ENCODE assay signal across 20 cellular contexts in genomic region chr17:65678534-65678933, GRCh38.
DNase-seq lines count a peak whose midpoint lies in the region; ATAC-seq and TF ChIP-seq lines count a peak whose summit lies in the region.
"Had no signal": no experiment of that assay in that cellular context is flagged by ENCODE, and none has a peak within 500 bp of the region (broad histone marks: within the 10 kb centered on the region; RNA-seq: fewer than 3 reads in every experiment).

No MANE protein-coding gene starts in this region.

- peaks cover under 1% of the 10 kb centered on the region for H3K27me3 Mint-ChIP-seq in GM23338 (ENCODE audit: insufficient read depth, low read depth, poor library complexity)

- H4K20me1 ChIP-seq in hepatocyte (ENCODE audit: insufficient read depth, poor library complexity, severe bottlenecking) (no peaks in the 10 kb centered on the region), GM23338 (replicated peaks; ENCODE audit: insufficient read depth) (no peaks in the 10 kb centered on the region)

- H3K27me3 ChIP-seq in SJCRH30 (no peaks in the 10 kb centered on the region), hepatocyte (no peaks in the 10 kb centered on the region), skeletal muscle satellite cell (ENCODE audit: control insufficient read depth, insufficient read depth, low read length) (no peaks in the 10 kb centered on the region), GM23338 (ENCODE audit: insufficient read depth) (peaks cover 7% of the 10 kb centered on the region; the same call in 1 of the 2 replicates), right atrium auricular region (no peaks in the 10 kb centered on the region)
- H3K27me3 ChIP-seq: gastroesophageal sphincter, transverse colon had no signal

- no peaks in the 10 kb centered on the region for H3K9me2 ChIP-seq in hepatocyte (replicated peaks; ENCODE audit: insufficient read depth)
- H3K9me2 ChIP-seq in GM23338 (ENCODE audit: insufficient read depth) = no peaks in the 10 kb centered on the region

- no peaks in the 10 kb centered on the region for H3K36me3 ChIP-seq in SJCRH30
- no peaks in the 10 kb centered on the region for H3K36me3 ChIP-seq in hepatocyte (replicated peaks; ENCODE audit: insufficient read depth, low read depth)
- no peaks in the 10 kb centered on the region for H3K36me3 ChIP-seq in skeletal muscle satellite cell (ENCODE audit: insufficient read depth, low read length)
- no peaks in the 10 kb centered on the region for H3K36me3 ChIP-seq in GM23338 (ENCODE audit: insufficient read depth)
- H3K36me3 ChIP-seq in right atrium auricular region = no peaks in the 10 kb centered on the region
- H3K36me3 ChIP-seq: gastroesophageal sphincter, transverse colon had no signal

- H3K27ac ChIP-seq in SJCRH30 (peak overlapping the region; percentile 46), hepatocyte (peak overlapping the region; percentile 16), GM23338 (ENCODE audit: low read depth) (no peak overlapping the region), right atrium auricular region (no peak overlapping the region)
- H3K27ac ChIP-seq: 22Rv1, gastroesophageal sphincter, transverse colon had no signal

- TF ChIP-seq CTCF in hepatocyte (IDR thresholded peaks at IDR 0.05; ENCODE audit: poor library complexity) = no peak
- TF ChIP-seq CTCF in GM23338 (conservative IDR thresholded peaks at IDR 0.05; ENCODE audit: low read depth in 2 of 2) = no peak
- TF ChIP-seq CTCF in right atrium auricular region (IDR thresholded peaks at IDR 0.05) = no peak

- peak; percentile 61 for DNase-seq in DMS53 (lab: John Stamatoyannopoulos, UW)
- DNase-seq in DMS53 treated with DMSO at 0.1 percent for 48 hours (lab: John Stamatoyannopoulos, UW; ENCODE audit: unreplicated experiment) = no peak
- peak; percentile 62 to 81 for DNase-seq in SJCRH30
- DNase-seq in hepatocyte (ENCODE audit: low spot score) = no peak
- DNase-seq in GM23338 (ENCODE audit: low spot score) = no peak
- DNase-seq in NK-92 (lab: John Stamatoyannopoulos, UW; ENCODE audit: unreplicated experiment) = no peak
- no peak for DNase-seq in right atrium auricular region (ENCODE audit: low spot score)
- DNase-seq: C1 segment of cervical spinal cord; cerebellar nuclear complex; left ventricle myocardium superior; NCI-H1436 treated with DMSO at 0.1 percent for 48 hours; NCI-H226; stimulated activated CD4-positive, alpha-beta T cell treated with anti-CD3 and anti-CD28 coated beads, Interleukin-15, amount 100 ng/mL, for 24 hours; stimulated activated naive CD4-positive, alpha-beta T cell treated with Interleukin-2 at 50 U/mL for 16 hours; T-helper 1 cell; transverse colon had no signal

- no peaks in the 10 kb centered on the region; the same call in 2 of the 3 replicates for H3K4me1 Mint-ChIP-seq in GM23338

- H3K4me3 ChIP-seq in SJCRH30 = no peak overlapping the region
- no peak overlapping the region for H3K4me3 ChIP-seq in hepatocyte
- H3K4me3 ChIP-seq in skeletal muscle satellite cell (ENCODE audit: low read length) = no peak overlapping the region
- H3K4me3 ChIP-seq in GM23338 = no peak overlapping the region
- H3K4me3 ChIP-seq in right atrium auricular region = no peak overlapping the region
- H3K4me3 ChIP-seq: gastroesophageal sphincter, transverse colon had no signal

- no peaks in the 10 kb centered on the region; the same call in 1 of the 3 replicates for H3K36me3 Mint-ChIP-seq in GM23338 (ENCODE audit: low read depth)
- H3K36me3 Mint-ChIP-seq: WTC11 had no signal

- WGBS in hepatocyte (ENCODE audit: low lambda C conversion rate, missing lambda C conversion rate) = 42% methylated on average over 9 of the region's 9 CpGs

- no peak overlapping the region for H3K27ac Mint-ChIP-seq in GM23338
- H3K27ac Mint-ChIP-seq: WTC11 had no signal

- no peak for ATAC-seq in GM23338
- ATAC-seq: gastroesophageal sphincter, left ventricle myocardium superior, WTC11 had no signal

- no peaks in the 10 kb centered on the region for H3K9me3 ChIP-seq in SJCRH30 (replicated peaks)
- no peaks in the 10 kb centered on the region for H3K9me3 ChIP-seq in hepatocyte (ENCODE audit: low read depth)
- no peaks in the 10 kb centered on the region for H3K9me3 ChIP-seq in skeletal muscle satellite cell (replicated peaks; ENCODE audit: low read length)
- H3K9me3 ChIP-seq in right atrium auricular region = peaks cover 0 to 6% of the 10 kb centered on the region in 2 donors
- H3K9me3 ChIP-seq: gastroesophageal sphincter, transverse colon had no signal

- peaks cover 15% of the 10 kb centered on the region for H3K4me1 ChIP-seq in SJCRH30
- H3K4me1 ChIP-seq in hepatocyte (ENCODE audit: insufficient read depth) = no peaks in the 10 kb centered on the region
- H3K4me1 ChIP-seq in skeletal muscle satellite cell (ENCODE audit: control insufficient read depth, insufficient read depth, low read length) = peaks cover 17% of the 10 kb centered on the region
- no peaks in the 10 kb centered on the region; the same call in 1 of the 2 replicates for H3K4me1 ChIP-seq in GM23338 (ENCODE audit: insufficient read depth)
- H3K4me1 ChIP-seq in right atrium auricular region = no peaks in the 10 kb centered on the region

- H3F3A ChIP-seq in GM23338 (replicated peaks; ENCODE audit: low read depth) = no peaks in the 10 kb centered on the region

- no peak overlapping the region for H3K4me3 Mint-ChIP-seq in GM23338
- H3K4me3 Mint-ChIP-seq: WTC11 had no signal

- H2AFZ ChIP-seq in hepatocyte (no peak overlapping the region), GM23338 (no peak overlapping the region)

- no peaks in the 10 kb centered on the region for H3K79me2 ChIP-seq in hepatocyte
- no peaks in the 10 kb centered on the region for H3K79me2 ChIP-seq in GM23338 (replicated peaks; ENCODE audit: insufficient read depth)

- H3K9ac ChIP-seq in skeletal muscle satellite cell (ENCODE audit: low read depth, low read length) = no peak overlapping the region

- H3K4me2 ChIP-seq in hepatocyte = no peak overlapping the region
- peak overlapping the region; percentile 19 for H3K4me2 ChIP-seq in skeletal muscle satellite cell (ENCODE audit: low read length)
- H3K4me2 ChIP-seq in GM23338 = no peak overlapping the region

- H3K9me3 Mint-ChIP-seq in GM23338 = peaks cover 4% of the 10 kb centered on the region; the same call in 2 of the 3 replicates

TF ChIP-seq in GM23338, 12 proteins besides CTCF, POLR2A, EP300 and RAD21 (continues in another document):
- TF ChIP-seq CREB1 (CRISPR knock-in tag; IDR thresholded peaks at IDR 0.05; ENCODE audit: low read depth) (no peak), ZNF331 (CRISPR knock-in tag; IDR thresholded peaks at IDR 0.05; ENCODE audit: low read depth) (no peak), ZNF114 (CRISPR knock-in tag; IDR thresholded peaks at IDR 0.05) (no peak)
- TF ChIP-seq, protein P1, sequence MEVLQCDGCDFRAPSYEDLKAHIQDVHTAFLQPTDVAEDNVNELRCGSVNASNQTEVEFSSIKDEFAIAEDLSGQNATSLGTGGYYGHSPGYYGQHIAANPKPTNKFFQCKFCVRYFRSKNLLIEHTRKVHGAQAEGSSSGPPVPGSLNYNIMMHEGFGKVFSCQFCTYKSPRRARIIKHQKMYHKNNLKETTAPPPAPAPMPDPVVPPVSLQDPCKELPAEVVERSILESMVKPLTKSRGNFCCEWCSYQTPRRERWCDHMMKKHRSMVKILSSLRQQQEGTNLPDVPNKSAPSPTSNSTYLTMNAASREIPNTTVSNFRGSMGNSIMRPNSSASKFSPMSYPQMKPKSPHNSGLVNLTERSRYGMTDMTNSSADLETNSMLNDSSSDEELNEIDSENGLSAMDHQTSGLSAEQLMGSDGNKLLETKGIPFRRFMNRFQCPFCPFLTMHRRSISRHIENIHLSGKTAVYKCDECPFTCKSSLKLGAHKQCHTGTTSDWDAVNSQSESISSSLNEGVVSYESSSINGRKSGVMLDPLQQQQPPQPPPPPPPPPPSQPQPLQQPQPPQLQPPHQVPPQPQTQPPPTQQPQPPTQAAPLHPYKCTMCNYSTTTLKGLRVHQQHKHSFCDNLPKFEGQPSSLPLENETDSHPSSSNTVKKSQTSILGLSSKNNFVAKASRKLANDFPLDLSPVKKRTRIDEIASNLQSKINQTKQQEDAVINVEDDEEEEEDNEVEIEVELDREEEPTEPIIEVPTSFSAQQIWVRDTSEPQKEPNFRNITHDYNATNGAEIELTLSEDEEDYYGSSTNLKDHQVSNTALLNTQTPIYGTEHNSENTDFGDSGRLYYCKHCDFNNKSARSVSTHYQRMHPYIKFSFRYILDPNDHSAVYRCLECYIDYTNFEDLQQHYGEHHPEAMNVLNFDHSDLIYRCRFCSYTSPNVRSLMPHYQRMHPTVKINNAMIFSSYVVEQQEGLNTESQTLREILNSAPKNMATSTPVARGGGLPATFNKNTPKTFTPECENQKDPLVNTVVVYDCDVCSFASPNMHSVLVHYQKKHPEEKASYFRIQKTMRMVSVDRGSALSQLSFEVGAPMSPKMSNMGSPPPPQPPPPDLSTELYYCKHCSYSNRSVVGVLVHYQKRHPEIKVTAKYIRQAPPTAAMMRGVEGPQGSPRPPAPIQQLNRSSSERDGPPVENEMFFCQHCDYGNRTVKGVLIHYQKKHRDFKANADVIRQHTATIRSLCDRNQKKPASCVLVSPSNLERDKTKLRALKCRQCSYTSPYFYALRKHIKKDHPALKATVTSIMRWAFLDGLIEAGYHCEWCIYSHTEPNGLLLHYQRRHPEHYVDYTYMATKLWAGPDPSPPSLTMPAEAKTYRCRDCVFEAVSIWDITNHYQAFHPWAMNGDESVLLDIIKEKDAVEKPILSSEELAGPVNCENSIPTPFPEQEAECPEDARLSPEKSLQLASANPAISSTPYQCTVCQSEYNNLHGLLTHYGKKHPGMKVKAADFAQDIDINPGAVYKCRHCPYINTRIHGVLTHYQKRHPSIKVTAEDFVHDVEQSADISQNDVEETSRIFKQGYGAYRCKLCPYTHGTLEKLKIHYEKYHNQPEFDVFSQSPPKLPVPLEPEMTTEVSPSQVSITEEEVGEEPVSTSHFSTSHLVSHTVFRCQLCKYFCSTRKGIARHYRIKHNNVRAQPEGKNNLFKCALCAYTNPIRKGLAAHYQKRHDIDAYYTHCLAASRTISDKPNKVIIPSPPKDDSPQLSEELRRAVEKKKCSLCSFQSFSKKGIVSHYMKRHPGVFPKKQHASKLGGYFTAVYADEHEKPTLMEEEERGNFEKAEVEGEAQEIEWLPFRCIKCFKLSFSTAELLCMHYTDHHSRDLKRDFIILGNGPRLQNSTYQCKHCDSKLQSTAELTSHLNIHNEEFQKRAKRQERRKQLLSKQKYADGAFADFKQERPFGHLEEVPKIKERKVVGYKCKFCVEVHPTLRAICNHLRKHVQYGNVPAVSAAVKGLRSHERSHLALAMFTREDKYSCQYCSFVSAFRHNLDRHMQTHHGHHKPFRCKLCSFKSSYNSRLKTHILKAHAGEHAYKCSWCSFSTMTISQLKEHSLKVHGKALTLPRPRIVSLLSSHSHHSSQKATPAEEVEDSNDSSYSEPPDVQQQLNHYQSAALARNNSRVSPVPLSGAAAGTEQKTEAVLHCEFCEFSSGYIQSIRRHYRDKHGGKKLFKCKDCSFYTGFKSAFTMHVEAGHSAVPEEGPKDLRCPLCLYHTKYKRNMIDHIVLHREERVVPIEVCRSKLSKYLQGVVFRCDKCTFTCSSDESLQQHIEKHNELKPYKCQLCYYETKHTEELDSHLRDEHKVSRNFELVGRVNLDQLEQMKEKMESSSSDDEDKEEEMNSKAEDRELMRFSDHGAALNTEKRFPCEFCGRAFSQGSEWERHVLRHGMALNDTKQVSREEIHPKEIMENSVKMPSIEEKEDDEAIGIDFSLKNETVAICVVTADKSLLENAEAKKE (CRISPR knock-in tag; IDR thresholded peaks at IDR 0.05) = no peak

Comparison
In these comparisons a context has a peak if more than half of its experiments do, and no peak if none do; other contexts are left out.
1. DNase-seq: peak in DMS53 (single experiment) and SJCRH30 (2 of 2); none in DMS53 treated with DMSO at 0.1 percent for 48 hours (single experiment), hepatocyte (single experiment), GM23338 (single experiment), NK-92 (single experiment) and right atrium auricular region (single experiment).
2. H3K27ac ChIP-seq: peak in SJCRH30 (single experiment) and hepatocyte (single experiment); none in GM23338 (single experiment) and right atrium auricular region (0 of 2).